Comparison of ENCODE assay signal across 38 cellular contexts in genomic region chr2:230960026-230960425, GRCh38. TPM values are rescaled to one million over a fixed set of nuclear protein-coding genes. Genes with fewer than 3 reads are reported as not detected.
"Had no signal": no experiment of that assay in that cellular context is flagged by ENCODE, and none has a peak within 500 bp of the region (broad histone marks: within the 10 kb centered on the region; RNA-seq: fewer than 3 reads in every experiment).

No MANE protein-coding gene starts in this region.

- H3K27me3 ChIP-seq: upper lobe of left lung, vagina had no signal

- DNase-seq: activated CD4-positive, alpha-beta memory T cell treated with anti-CD3 and anti-CD28 coated beads for 36 hours; activated CD4-positive, alpha-beta T cell treated with anti-CD3 and anti-CD28 coated beads, Interleukin-2, amount 10 ng/mL, durations not matched to agents 24 days and 14 days; activated CD4-positive, CD25-positive, alpha-beta regulatory T cell treated with anti-CD3 and anti-CD28 coated beads, Interleukin-2, amount 50 U/mL, for 72 hours; activated naive CD4-positive, alpha-beta T cell; activated T-cell treated with anti-CD3 and anti-CD28 coated beads for 4 hours; activated T-cell treated with anti-CD3 and anti-CD28 coated beads, Interleukin-2, amount 50 U/mL, for 72 hours; anterior cingulate cortex; dorsolateral prefrontal cortex; effector memory CD4-positive, alpha-beta T cell; erythroblast; hippocampal formation; immature natural killer cell; kidney; lower lobe of right lung; mesenchymal stem cell; stimulated activated CD4-positive, alpha-beta T cell treated with anti-CD3 and anti-CD28 coated beads, Interleukin-12 subunit alpha, Interleukin-12 subunit beta, amount 100 ng/mL, for 4 hours; stimulated activated CD4-positive, alpha-beta T cell treated with anti-CD3 and anti-CD28 coated beads, Interleukin-4, amount 100 ng/mL, for 24 hours; T-helper 17 cell; T1000; upper lobe of left lung; WERI-Rb-1 had no signal

- H3K4me3 Mint-ChIP-seq: activated CD4-positive, alpha-beta memory T cell treated with anti-CD3 and anti-CD28 coated beads for 36 hours; activated CD4-positive, alpha-beta T cell treated with anti-CD3 and anti-CD28 coated beads, Interleukin-2, amount 10 ng/mL, durations not matched to agents 24 days and 14 days; activated T-cell treated with anti-CD3 and anti-CD28 coated beads, Interleukin-2, amount 50 U/mL, for 72 hours; immature natural killer cell; nephron; stimulated activated effector memory CD8-positive, alpha-beta T cell treated with anti-CD3 and anti-CD28 coated beads, Interleukin-12 subunit alpha, Interleukin-12 subunit beta, amount 100 ng/mL, for 72 hours; stimulated activated naive CD8-positive, alpha-beta T cell treated with anti-CD3 and anti-CD28 coated beads, Interleukin-15, Interleukin-2, amounts not matched to agents 100 ng/mL and 50 ng/mL, for 24 hours; T-helper 17 cell had no signal

- H3K36me3 ChIP-seq: gastroesophageal sphincter, lower lobe of right lung, upper lobe of left lung, vagina, WERI-Rb-1 had no signal

- H3K9me3 Mint-ChIP-seq: activated CD4-positive, alpha-beta memory T cell treated with anti-CD3 and anti-CD28 coated beads for 36 hours; nephron; stimulated activated effector memory CD8-positive, alpha-beta T cell treated with anti-CD3 and anti-CD28 coated beads, Interleukin-12 subunit alpha, Interleukin-12 subunit beta, amount 100 ng/mL, for 72 hours; stimulated activated naive CD8-positive, alpha-beta T cell treated with anti-CD3 and anti-CD28 coated beads, Interleukin-15, Interleukin-2, amounts not matched to agents 100 ng/mL and 50 ng/mL, for 24 hours had no signal

- H3K27ac ChIP-seq: dorsolateral prefrontal cortex, gastroesophageal sphincter, lower lobe of right lung, skin epidermis, upper lobe of left lung, vagina, WERI-Rb-1 had no signal

- H3K9me3 ChIP-seq: gastroesophageal sphincter, lower lobe of right lung, upper lobe of left lung, vagina had no signal

- H3K4me3 ChIP-seq: dorsolateral prefrontal cortex, gastroesophageal sphincter, lower lobe of right lung, skin epidermis, upper lobe of left lung, vagina had no signal

- FAIRE-seq: colon, kidney had no signal

- ATAC-seq: activated naive CD4-positive, alpha-beta T cell treated with anti-CD3 and anti-CD28 coated beads, Interleukin-2, amount 50 U/mL, for 72 hours; activated T-cell treated with anti-CD3 and anti-CD28 coated beads, Interleukin-2, amount 50 U/mL, for 72 hours; gastroesophageal sphincter; lower lobe of right lung; sciatic nerve; stimulated activated effector memory CD8-positive, alpha-beta T cell treated with anti-CD3 and anti-CD28 coated beads, Interleukin-12 subunit alpha, Interleukin-12 subunit beta, amount 100 ng/mL, for 72 hours; T-helper 17 cell had no signal

- H3K27ac Mint-ChIP-seq: activated CD4-positive, alpha-beta memory T cell treated with anti-CD3 and anti-CD28 coated beads for 36 hours; activated CD4-positive, alpha-beta T cell treated with anti-CD3 and anti-CD28 coated beads, Interleukin-2, amount 10 ng/mL, durations not matched to agents 24 days and 14 days; activated naive CD4-positive, alpha-beta T cell treated with anti-CD3 and anti-CD28 coated beads, Interleukin-2, amount 50 U/mL, for 72 hours; activated T-cell treated with anti-CD3 and anti-CD28 coated beads, Interleukin-2, amount 50 U/mL, for 72 hours; immature natural killer cell; nephron; progenitor cell of endocrine pancreas; stimulated activated effector memory CD8-positive, alpha-beta T cell treated with anti-CD3 and anti-CD28 coated beads, Interleukin-12 subunit alpha, Interleukin-12 subunit beta, amount 100 ng/mL, for 72 hours; stimulated activated naive CD8-positive, alpha-beta T cell treated with anti-CD3 and anti-CD28 coated beads, Interleukin-15, Interleukin-2, amounts not matched to agents 100 ng/mL and 50 ng/mL, for 24 hours; T-helper 17 cell had no signal

RNA-seq across cellular contexts. Expression of gene GPR55, which starts 35.0 kb away (rescaled TPM):
- total RNA-seq: fibroblast of villous mesenchyme, osteoblast, progenitor cell of endocrine pancreas, renal cortical epithelial cell had no signal
- polyA plus RNA-seq: immature natural killer cell had no signal

RNA-seq across cellular contexts. Expression of gene SPATA3, which starts 35.9 kb away (rescaled TPM):
- total RNA-seq: activated CD4-positive, alpha-beta T cell treated with anti-CD3 and anti-CD28 coated beads, Interleukin-2, amount 10 ng/mL, durations not matched to agents 24 days and 14 days; fibroblast of villous mesenchyme; gastroesophageal sphincter; kidney; lower lobe of right lung; mononuclear cell; myocyte; osteoblast; progenitor cell of endocrine pancreas; renal cortical epithelial cell; sciatic nerve; subcutaneous adipose tissue; T-helper 17 cell; upper lobe of left lung; vagina had no signal
- polyA plus RNA-seq: immature natural killer cell, thymus had no signal
